8 cellular contexts compared by ENCODE assay signal in the genomic region with DNA sequence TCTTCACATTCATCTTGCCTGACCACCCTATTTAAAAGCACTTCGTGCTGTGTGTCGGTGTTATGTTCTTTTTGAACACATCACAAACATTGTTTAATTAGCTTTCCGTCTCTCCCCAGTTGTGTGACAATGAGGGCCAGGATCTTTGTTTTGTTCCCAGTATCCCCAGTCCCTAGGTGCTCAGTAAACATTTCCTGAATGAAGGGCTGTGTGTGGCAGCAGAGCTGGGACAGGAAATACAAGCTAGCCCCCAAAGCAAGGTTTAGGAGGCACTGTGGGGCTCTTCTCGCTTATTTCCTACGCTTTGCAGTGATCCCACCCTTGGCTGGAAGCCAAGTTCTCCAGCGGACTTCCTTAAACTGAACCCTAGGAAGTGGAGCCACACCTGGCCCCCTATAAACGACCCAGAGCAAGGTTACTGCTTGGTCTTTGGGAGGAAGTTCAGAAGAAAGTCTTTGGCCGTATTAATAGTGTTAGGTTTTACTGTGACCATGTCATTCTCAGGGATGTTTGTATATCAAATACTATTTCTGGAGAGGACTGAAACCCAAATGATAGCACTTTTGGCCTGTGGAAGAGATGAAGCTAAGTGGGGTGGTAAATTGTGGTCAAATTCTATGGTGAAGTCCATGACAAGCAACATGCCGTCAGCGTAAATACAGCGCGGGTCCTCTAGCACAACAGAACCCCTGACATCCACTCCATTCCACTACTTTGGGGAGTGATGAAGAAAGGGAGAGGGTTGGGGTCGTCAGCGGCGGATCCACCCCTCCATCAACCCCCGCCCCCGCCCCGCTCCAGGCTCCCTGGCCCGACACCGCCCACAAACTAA. TPM values are rescaled to one million over a fixed set of nuclear protein-coding genes. Genes with fewer than 3 reads are reported as not detected.
DNase-seq lines count a peak whose midpoint lies in the region; ATAC-seq and TF ChIP-seq lines count a peak whose summit lies in the region.

No MANE protein-coding gene starts in this region.

- H3K9me3 ChIP-seq in SU-DHL-6 (ENCODE audit: insufficient read depth, low read length): no peaks in the 10 kb centered on the region
- no peaks in the 10 kb centered on the region for H3K9me3 ChIP-seq in right cardiac atrium (ENCODE audit: control insufficient read depth, low read length)
- H3K9me3 ChIP-seq in WERI-Rb-1 (ENCODE audit: severe bottlenecking): no peaks in the 10 kb centered on the region

- peak overlapping the region; percentile 4 for H2AFZ ChIP-seq in SU-DHL-6 (ENCODE audit: low read depth, low read length, severe bottlenecking)

- 0 out of 2 replicates have a peak, but pooled peaks cover 7% of the 10 kb centered on the region for H4K20me1 ChIP-seq in SU-DHL-6 (ENCODE audit: low read depth, low read length)

- TF ChIP-seq CTCF in SU-DHL-6 (IDR thresholded peaks at IDR 0.05; ENCODE audit: insufficient read depth, low read length, poor library complexity, severe bottlenecking) (no peak), WERI-Rb-1 (IDR thresholded peaks at IDR 0.05; ENCODE audit: low read depth, low read length) (no peak)

- H3K27me3 ChIP-seq in SU-DHL-6 (ENCODE audit: low read length) (no peaks in the 10 kb centered on the region), right cardiac atrium (ENCODE audit: control insufficient read depth, insufficient read depth) (no peaks in the 10 kb centered on the region), WERI-Rb-1 (ENCODE audit: insufficient read depth, low read depth, severe bottlenecking) (no peaks in the 10 kb centered on the region)

- peaks cover 38% of the 10 kb centered on the region for H3K4me1 Mint-ChIP-seq in stimulated activated effector memory CD8-positive, alpha-beta T cell treated with anti-CD3 and anti-CD28 coated beads, Interleukin-12 subunit alpha, Interleukin-12 subunit beta, amount 100 ng/mL, for 72 hours

- intact Hi-C loops in right cardiac atrium (cut with DNase I): loop anchor here in 2 of 4 donors (5.0 kb wide), 2 partner anchors 109 to 154 kb away; a partner anchor contains a TSS

- no peaks in the 10 kb centered on the region for H3K9me3 Mint-ChIP-seq in stimulated activated effector memory CD8-positive, alpha-beta T cell treated with anti-CD3 and anti-CD28 coated beads, Interleukin-12 subunit alpha, Interleukin-12 subunit beta, amount 100 ng/mL, for 72 hours

- peaks cover 9% of the 10 kb centered on the region; the same call in 1 of the 2 replicates for H3F3A ChIP-seq in SU-DHL-6 (ENCODE audit: insufficient read depth)

- H3K9ac ChIP-seq in SU-DHL-6 (ENCODE audit: low read length): peak overlapping the region; percentile 63

- H3K27ac Mint-ChIP-seq in stimulated activated effector memory CD8-positive, alpha-beta T cell treated with anti-CD3 and anti-CD28 coated beads, Interleukin-12 subunit alpha, Interleukin-12 subunit beta, amount 100 ng/mL, for 72 hours: peak overlapping the region; percentile 70

- peak; percentile 42 for DNase-seq in NCI-H82 (lab: John Stamatoyannopoulos, UW)
- DNase-seq in NCI-H82 treated with DMSO at 0.1 percent for 48 hours (lab: John Stamatoyannopoulos, UW; ENCODE audit: unreplicated experiment): no peak
- peak in 1 of 3 donors; percentile 70 for DNase-seq in right cardiac atrium
- DNase-seq in stimulated activated effector memory CD8-positive, alpha-beta T cell treated with anti-CD3 and anti-CD28 coated beads, Interleukin-12 subunit alpha, Interleukin-12 subunit beta, amount 100 ng/mL, for 72 hours (ENCODE audit: low spot score in 2 of 2): no peak
- DNase-seq in LoVo (ENCODE audit: low spot score): no peak
- DNase-seq in WERI-Rb-1: no peak
- DNase-seq in HCEC 1CT: no peak

- peaks cover 14% of the 10 kb centered on the region for H3K36me3 Mint-ChIP-seq in stimulated activated effector memory CD8-positive, alpha-beta T cell treated with anti-CD3 and anti-CD28 coated beads, Interleukin-12 subunit alpha, Interleukin-12 subunit beta, amount 100 ng/mL, for 72 hours

- H3K4me3 Mint-ChIP-seq in stimulated activated effector memory CD8-positive, alpha-beta T cell treated with anti-CD3 and anti-CD28 coated beads, Interleukin-12 subunit alpha, Interleukin-12 subunit beta, amount 100 ng/mL, for 72 hours: peak overlapping the region; percentile 75

- H3K4me3 ChIP-seq in SU-DHL-6 (ENCODE audit: insufficient read depth, low read length, poor library complexity, severe bottlenecking): peak overlapping the region; percentile 62
- H3K4me3 ChIP-seq in right cardiac atrium (ENCODE audit: low read length): peak overlapping the region; percentile 38
- H3K4me3 ChIP-seq in WERI-Rb-1 (ENCODE audit: low read depth, low read length): no peak overlapping the region; the same call in 1 of the 2 replicates

- H3K79me2 ChIP-seq in SU-DHL-6 (ENCODE audit: insufficient read depth, low read length): peaks cover 6% of the 10 kb centered on the region; the same call in 1 of the 2 replicates

- no peaks in the 10 kb centered on the region for H3K4me1 ChIP-seq in right cardiac atrium (ENCODE audit: control insufficient read depth, insufficient read depth, low read length)

- H3K4me2 ChIP-seq in SU-DHL-6 (ENCODE audit: low read depth, low read length, poor library complexity, severe bottlenecking): peak overlapping the region; percentile 62

- 13% methylated on average over 20 of the region's 20 CpGs for WGBS in right cardiac atrium

- H3K9me2 ChIP-seq in SU-DHL-6 (replicated peaks; ENCODE audit: insufficient read depth, low read length): no peaks in the 10 kb centered on the region

- ATAC-seq in right cardiac atrium: no peak
- ATAC-seq in stimulated activated effector memory CD8-positive, alpha-beta T cell treated with anti-CD3 and anti-CD28 coated beads, Interleukin-12 subunit alpha, Interleukin-12 subunit beta, amount 100 ng/mL, for 72 hours: no peak

- no peaks in the 10 kb centered on the region for H3K36me3 ChIP-seq in SU-DHL-6 (ENCODE audit: low read length)
- H3K36me3 ChIP-seq in WERI-Rb-1: peaks cover 17% of the 10 kb centered on the region

- H3K27ac ChIP-seq in SU-DHL-6 (ENCODE audit: low read depth, low read length): no peak overlapping the region
- no peak overlapping the region for H3K27ac ChIP-seq in right cardiac atrium (ENCODE audit: low read length)
- no peak overlapping the region for H3K27ac ChIP-seq in WERI-Rb-1

RNA-seq across cellular contexts. Expression of a gene that starts 0.6 kb away (rescaled TPM):
- 1 to 10 TPM; 1.3 to 4.7 (median 3.1) TPM for total RNA-seq in right cardiac atrium
- 2.0 TPM for polyA plus RNA-seq in right cardiac atrium

RNA-seq across cellular contexts. Expression of a gene that starts 16.6 kb away (rescaled TPM):
- total RNA-seq in right cardiac atrium: 100 to 1,000 TPM; 608 to 717 (median 617) TPM
- 672 TPM for polyA plus RNA-seq in right cardiac atrium

RNA-seq across cellular contexts. Expression of a gene that starts 45.3 kb away (rescaled TPM):
- total RNA-seq in right cardiac atrium: 10 to 100 TPM; 27.0 to 50.1 (median 38.2) TPM
- 27.1 TPM for polyA plus RNA-seq in right cardiac atrium
